Comparison of ENCODE assay signal across 1 cellular context in the genomic region with DNA sequence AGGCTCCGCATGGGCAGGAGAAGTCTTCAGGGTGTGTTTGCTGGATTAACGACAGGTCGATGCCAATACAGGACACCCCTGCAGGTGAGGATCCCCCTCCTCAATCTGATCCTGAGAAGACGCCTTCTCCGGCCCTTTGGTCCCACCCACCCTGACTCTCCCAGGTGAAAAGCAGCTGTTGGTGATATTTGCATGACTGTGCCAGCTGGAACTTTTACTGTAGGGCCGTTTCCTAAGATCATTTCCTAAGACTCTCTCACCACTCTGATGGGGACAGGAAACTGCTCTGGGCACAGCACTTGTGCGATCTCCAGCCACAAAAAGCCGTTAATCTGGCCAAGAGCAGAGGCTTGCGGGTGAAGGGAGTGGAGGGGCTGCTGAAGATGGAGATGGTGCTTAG.
TF ChIP-seq lines count a peak whose summit lies in the region.

No MANE protein-coding gene starts in this region.

TF ChIP-seq in endothelial cell of umbilical vein, 7 proteins besides CTCF, POLR2A, EP300 and RAD21 (continued from another document):
- TF ChIP-seq EZH2 (IDR thresholded peaks at IDR 0.05; ENCODE audit: borderline replicate concordance, low read depth, low read length, severe bottlenecking), result no peak
- TF ChIP-seq POLR2AphosphoS5 (IDR thresholded peaks at IDR 0.05; ENCODE audit: insufficient read depth, low read depth, low read length), result no peak
